Comparison of ENCODE assay signal across 13 cellular contexts in the genomic region with DNA sequence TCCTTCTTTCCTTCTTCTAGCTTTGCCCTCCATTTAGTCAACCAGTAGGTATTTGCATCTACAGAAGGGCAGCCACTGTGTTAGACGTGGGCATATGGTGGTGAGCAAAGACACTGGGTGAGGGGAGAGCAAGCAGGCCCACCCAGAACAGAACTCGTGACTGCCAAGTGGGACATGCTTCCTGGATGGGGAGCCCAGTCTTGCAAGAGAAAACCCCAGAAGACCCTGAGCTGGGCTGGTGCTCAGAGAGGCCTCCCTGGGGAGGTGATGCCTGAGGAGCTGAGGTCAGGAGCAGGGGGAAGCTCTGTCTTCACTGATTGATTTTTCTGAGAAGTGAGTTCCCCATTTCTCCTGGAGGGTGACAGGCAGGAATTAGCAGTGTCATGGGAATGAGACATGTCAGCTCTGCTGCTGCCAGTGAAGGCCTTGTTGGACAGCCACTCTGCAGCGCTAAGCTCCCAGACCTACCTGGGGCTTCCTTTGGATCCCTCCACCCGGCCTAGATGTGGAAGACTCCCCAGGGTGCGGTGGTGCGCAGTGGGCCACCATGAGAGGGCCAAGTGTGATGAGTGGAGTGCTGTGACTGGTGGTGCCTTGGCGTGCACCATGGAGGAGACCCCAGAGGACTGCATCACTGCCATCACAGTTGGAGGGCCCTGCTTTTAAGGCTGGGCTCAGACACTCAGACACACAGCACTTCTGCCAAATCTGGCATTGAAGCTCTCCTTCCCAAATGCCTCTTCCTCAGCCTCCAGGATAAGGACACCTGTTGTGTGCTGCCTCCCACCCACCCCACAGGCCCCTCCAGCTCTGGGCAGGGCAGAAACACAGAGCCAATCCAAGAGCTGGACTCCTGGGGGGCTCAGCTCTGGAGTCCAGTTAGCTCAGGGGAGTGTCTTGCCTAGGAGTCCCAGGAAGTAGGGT. TPM values are rescaled to one million over a fixed set of nuclear protein-coding genes. Genes with fewer than 3 reads are reported as not detected.
DNase-seq lines count a peak whose midpoint lies in the region; TF ChIP-seq lines count a peak whose summit lies in the region.
"Had no signal": no experiment of that assay in that cellular context is flagged by ENCODE, and none has a peak within 500 bp of the region (broad histone marks: within the 10 kb centered on the region; RNA-seq: fewer than 3 reads in every experiment).

No MANE protein-coding gene starts in this region.

- H3K36me3 Mint-ChIP-seq in activated naive CD8-positive, alpha-beta T cell treated with anti-CD3 and anti-CD28 coated beads for 36 hours = no peaks in the 10 kb centered on the region
- H3K36me3 Mint-ChIP-seq: CD14-positive monocyte; CD4-positive, alpha-beta memory T cell had no signal

- peaks cover 6 to 9% (median 7%) of the 10 kb centered on the region in 10 experiments; a peak in 14 of 20 replicates for H3K4me1 ChIP-seq in BLaER1 treated with 17β-estradiol and CSF1 and Interleukin-3, amounts not matched to agents 10 nM and 100 nM
- H3K4me1 ChIP-seq in esophagus muscularis mucosa = no peaks in the 10 kb centered on the region
- H3K4me1 ChIP-seq: BE2C, HAP-1 had no signal

- no peak for TF ChIP-seq CTCF in NB4 (IDR thresholded peaks at IDR 0.05; ENCODE audit: low read depth, low read length)
- no peak for TF ChIP-seq CTCF in esophagus muscularis mucosa (IDR thresholded peaks at IDR 0.05)

- no peak overlapping the region for H3K9ac ChIP-seq in BLaER1 treated with 17β-estradiol and CSF1 and Interleukin-3, amounts not matched to agents 10 nM and 100 nM

- intact Hi-C loops in esophagus muscularis mucosa (cut with DNase I) = no loop called here

- 80% methylated on average over 7 of the region's 7 CpGs for WGBS in esophagus muscularis mucosa

- H3K27ac Mint-ChIP-seq in activated naive CD8-positive, alpha-beta T cell treated with anti-CD3 and anti-CD28 coated beads for 36 hours = no peak overlapping the region
- H3K27ac Mint-ChIP-seq: CD4-positive, alpha-beta memory T cell had no signal

- no peak for TF ChIP-seq EP300 in esophagus muscularis mucosa (IDR thresholded peaks at IDR 0.05)

- H3K4me3 ChIP-seq in BLaER1 treated with 17β-estradiol and CSF1 and Interleukin-3, amounts not matched to agents 10 nM and 100 nM = no peak overlapping the region
- H3K4me3 ChIP-seq in NB4 (ENCODE audit: low read depth, low read length) (no peak overlapping the region), esophagus muscularis mucosa (no peak overlapping the region)
- H3K4me3 ChIP-seq: HAP-1 had no signal

- TF ChIP-seq POLR2A in NB4 (IDR thresholded peaks at IDR 0.05; ENCODE audit: extremely low read depth, insufficient read length) (no peak), esophagus muscularis mucosa (IDR thresholded peaks at IDR 0.05; ENCODE audit: low read depth) (no peak)

- no peaks in the 10 kb centered on the region for H3K36me3 ChIP-seq in BLaER1 treated with 17β-estradiol and CSF1 and Interleukin-3, amounts not matched to agents 10 nM and 100 nM
- H3K36me3 ChIP-seq in esophagus muscularis mucosa = no peaks in the 10 kb centered on the region
- H3K36me3 ChIP-seq: BE2C, HAP-1 had no signal

- peak overlapping the region in 8 of 11 experiments; percentile 27 to 54 (median 34); a peak in 12 of 22 replicates for H3K4me2 ChIP-seq in BLaER1 treated with 17β-estradiol and CSF1 and Interleukin-3, amounts not matched to agents 10 nM and 100 nM

- no peaks in the 10 kb centered on the region for H3K27me3 ChIP-seq in BLaER1 treated with 17β-estradiol and CSF1 and Interleukin-3, amounts not matched to agents 10 nM and 100 nM
- no peaks in the 10 kb centered on the region for H3K27me3 ChIP-seq in esophagus muscularis mucosa

- no peaks in the 10 kb centered on the region for H3K4me1 Mint-ChIP-seq in activated naive CD8-positive, alpha-beta T cell treated with anti-CD3 and anti-CD28 coated beads for 36 hours
- H3K4me1 Mint-ChIP-seq: CD14-positive monocyte; CD4-positive, alpha-beta memory T cell had no signal

- no peak overlapping the region for H3K4me3 Mint-ChIP-seq in activated naive CD8-positive, alpha-beta T cell treated with anti-CD3 and anti-CD28 coated beads for 36 hours
- H3K4me3 Mint-ChIP-seq: CD14-positive monocyte; CD4-positive, alpha-beta memory T cell had no signal

- H3K27ac ChIP-seq in BLaER1 treated with 17β-estradiol and CSF1 and Interleukin-3, amounts not matched to agents 10 nM and 100 nM = no peak overlapping the region
- H3K27ac ChIP-seq in esophagus muscularis mucosa (replicated peaks in 1 of 4) = no peak overlapping the region
- H3K27ac ChIP-seq: HL-60 had no signal

- H3K27me3 Mint-ChIP-seq in activated naive CD8-positive, alpha-beta T cell treated with anti-CD3 and anti-CD28 coated beads for 36 hours = no peaks in the 10 kb centered on the region

- H3K9me3 Mint-ChIP-seq in activated naive CD8-positive, alpha-beta T cell treated with anti-CD3 and anti-CD28 coated beads for 36 hours = no peaks in the 10 kb centered on the region

- H3K9me3 ChIP-seq in BLaER1 treated with 17β-estradiol and CSF1 and Interleukin-3, amounts not matched to agents 10 nM and 100 nM (replicated peaks in 1 of 11) = peaks cover 0 to 10% (median 6%) of the 10 kb centered on the region in 11 experiments; a peak in 8 of 22 replicates
- H3K9me3 ChIP-seq in esophagus muscularis mucosa = peaks cover 0 to 4% (median 0%) of the 10 kb centered on the region in 4 donors
- H3K9me3 ChIP-seq: BE2C, HAP-1 had no signal

- peak; percentile 20 for DNase-seq in NB4 (ENCODE audit: low read depth)
- peak; percentile 83 for DNase-seq in esophagus muscularis mucosa (ENCODE audit: extremely low spot score)
- no peak for DNase-seq in GM19238 (ENCODE audit: insufficient read length, low spot score)
- no peak for DNase-seq in activated CD4-positive, alpha-beta T cell treated with anti-CD3 and anti-CD28 coated beads, Interleukin-2, amount 50 U/mL, for 4 hours
- DNase-seq in activated naive CD8-positive, alpha-beta T cell treated with anti-CD3 and anti-CD28 coated beads for 36 hours = no peak
- DNase-seq: BE2C; CD4-positive, alpha-beta memory T cell; DMS79 treated with DMSO at 0.1 percent for 48 hours; GF-D8 had no signal

- no peaks in the 10 kb centered on the region for H4K20me1 ChIP-seq in BLaER1 treated with 17β-estradiol and CSF1 and Interleukin-3, amounts not matched to agents 10 nM and 100 nM

RNA-seq across cellular contexts. Expression of a gene that starts 40.0 kb away (rescaled TPM):
- 10 to 100 TPM; 15.6 to 29.1 (median 17.5) TPM for total RNA-seq in esophagus muscularis mucosa
- 10 to 100 TPM; 82.3 to 84.4 TPM for total RNA-seq in activated naive CD8-positive, alpha-beta T cell treated with anti-CD3 and anti-CD28 coated beads for 36 hours

RNA-seq across cellular contexts. Expression of a gene that starts 44.5 kb away (rescaled TPM):
- 1 to 10 TPM in 1 of 4 donors, under 1 TPM in 3; under 0.01 to 3.1 (median 0.28) TPM for total RNA-seq in esophagus muscularis mucosa
- under 1 TPM; 0.02 to 0.08 TPM for total RNA-seq in activated naive CD8-positive, alpha-beta T cell treated with anti-CD3 and anti-CD28 coated beads for 36 hours

Comparison
In these comparisons a context has a peak if more than half of its experiments do, and no peak if none do; other contexts are left out.
1. DNase-seq: peak in NB4 (single experiment) and esophagus muscularis mucosa (single experiment); none in GM19238 (single experiment), activated CD4-positive, alpha-beta T cell treated with anti-CD3 and anti-CD28 coated beads, Interleukin-2, amount 50 U/mL, for 4 hours (0 of 2) and activated naive CD8-positive, alpha-beta T cell treated with anti-CD3 and anti-CD28 coated beads for 36 hours (single experiment).